In genomic region chr1:1351511-1352427, GRCh38 we compare ENCODE assay signal across 9 cellular contexts. TPM values are rescaled to one million over a fixed set of nuclear protein-coding genes. Genes with fewer than 3 reads are reported as not detected.
DNase-seq lines count a peak whose midpoint lies in the region; ATAC-seq and TF ChIP-seq lines count a peak whose summit lies in the region.
"Had no signal": no experiment of that assay in that cellular context is flagged by ENCODE, and none has a peak within 500 bp of the region (broad histone marks: within the 10 kb centered on the region; RNA-seq: fewer than 3 reads in every experiment).

No MANE protein-coding gene starts in this region.

- peak in 1 of 2 donors; percentile 2 for ATAC-seq in lower lobe of right lung
- ATAC-seq in HG03457 (IDR thresholded peaks at IDR 0.05; ENCODE audit: unreplicated experiment), result no peak
- ATAC-seq in GM18873 (IDR thresholded peaks at IDR 0.05; ENCODE audit: low FRiP score, unreplicated experiment), result no peak

- no peaks in the 10 kb centered on the region for H3K36me3 Mint-ChIP-seq in activated naive CD4-positive, alpha-beta T cell treated with anti-CD3 and anti-CD28 coated beads, Interleukin-2, amount 10 ng/mL, durations not matched to agents 7 days and 5 days

- intact Hi-C loops in breast epithelium (cut with DNase I; ENCODE audit: low total_unique reads) (loop anchor here (1.0 kb wide), 1 partner anchor 26 kb away; no protein-coding TSS in a partner anchor), lower lobe of right lung (cut with DNase I) (no loop called here), vagina (cut with DNase I) (no loop called here)

- H3K4me3 ChIP-seq in breast epithelium, result peak overlapping the region in 1 of 3 donors; percentile 29
- H3K4me3 ChIP-seq in lower lobe of right lung, result peak overlapping the region; percentile 12
- H3K4me3 ChIP-seq in vagina, result peak overlapping the region; percentile 17 to 26

- H3K4me3 Mint-ChIP-seq in activated naive CD4-positive, alpha-beta T cell treated with anti-CD3 and anti-CD28 coated beads, Interleukin-2, amount 10 ng/mL, durations not matched to agents 7 days and 5 days, result peak overlapping the region; percentile 63

- no peaks in the 10 kb centered on the region for H3K9me3 ChIP-seq in breast epithelium
- no peaks in the 10 kb centered on the region for H3K9me3 ChIP-seq in lower lobe of right lung
- no peaks in the 10 kb centered on the region for H3K9me3 ChIP-seq in vagina

- peaks cover 51% of the 10 kb centered on the region for H3K27me3 Mint-ChIP-seq in activated naive CD4-positive, alpha-beta T cell treated with anti-CD3 and anti-CD28 coated beads, Interleukin-2, amount 10 ng/mL, durations not matched to agents 7 days and 5 days

- no peaks in the 10 kb centered on the region for H3K9me3 Mint-ChIP-seq in activated naive CD4-positive, alpha-beta T cell treated with anti-CD3 and anti-CD28 coated beads, Interleukin-2, amount 10 ng/mL, durations not matched to agents 7 days and 5 days

- H3K4me1 ChIP-seq in breast epithelium, result peaks cover 12 to 18% of the 10 kb centered on the region in 2 donors
- H3K4me1 ChIP-seq in lower lobe of right lung, result peaks cover 51% of the 10 kb centered on the region
- peaks cover 72% of the 10 kb centered on the region for H3K4me1 ChIP-seq in vagina

- TF ChIP-seq CTCF in breast epithelium (IDR thresholded peaks at IDR 0.05) (no peak), lower lobe of right lung (IDR thresholded peaks at IDR 0.05) (no peak), vagina (IDR thresholded peaks at IDR 0.05) (no peak), GM20000 (IDR thresholded peaks at IDR 0.05; ENCODE audit: extremely low read depth, missing control alignments) (no peak)

- H3K27ac ChIP-seq in breast epithelium, result peak overlapping the region; percentile 68 to 98
- H3K27ac ChIP-seq in lower lobe of right lung, result peak overlapping the region; percentile 39
- peak overlapping the region; percentile 69 for H3K27ac ChIP-seq in vagina

- TF ChIP-seq POLR2A in breast epithelium (IDR thresholded peaks at IDR 0.05) (no peak), vagina (IDR thresholded peaks at IDR 0.05) (no peak)

- H3K27me3 ChIP-seq in breast epithelium (no peaks in the 10 kb centered on the region), lower lobe of right lung (ENCODE audit: low read depth) (peaks cover 35% of the 10 kb centered on the region), vagina (no peaks in the 10 kb centered on the region)

- CTCF ChIA-PET in activated naive CD4-positive, alpha-beta T cell treated with anti-CD3 and anti-CD28 coated beads, Interleukin-2, amount 10 ng/mL, durations not matched to agents 7 days and 5 days (lab: Charles Lee), result interaction anchor here (0.9 to 1.5 kb wide), 2 partner anchors 19 to 46 kb away, joined by 3 to 21 read pairs; no protein-coding TSS in a partner anchor

- peak overlapping the region; percentile 46 for H3K27ac Mint-ChIP-seq in activated naive CD4-positive, alpha-beta T cell treated with anti-CD3 and anti-CD28 coated beads, Interleukin-2, amount 10 ng/mL, durations not matched to agents 7 days and 5 days

- H3K36me3 ChIP-seq in breast epithelium (no peaks in the 10 kb centered on the region), lower lobe of right lung (peaks cover 8% of the 10 kb centered on the region), vagina (peaks cover 0 to 8% of the 10 kb centered on the region in 2 donors)

- no peak for DNase-seq in activated naive CD4-positive, alpha-beta T cell treated with anti-CD3 and anti-CD28 coated beads, Interleukin-2, amount 10 ng/mL, durations not matched to agents 7 days and 5 days
- no peak for DNase-seq in activated naive CD4-positive, alpha-beta T cell treated with Interleukin-2 at 50 U/mL for 16 hours
- no peak for DNase-seq in breast epithelium (ENCODE audit: low spot score in 2 of 2)
- no peak for DNase-seq in lower lobe of right lung
- no peak for DNase-seq in vagina (ENCODE audit: extremely low spot score in 2 of 2)
- no peak for DNase-seq in GM20000 (ENCODE audit: low spot score)
- DNase-seq: erythroblast had no signal

- peaks cover 31% of the 10 kb centered on the region for H3K4me1 Mint-ChIP-seq in activated naive CD4-positive, alpha-beta T cell treated with anti-CD3 and anti-CD28 coated beads, Interleukin-2, amount 10 ng/mL, durations not matched to agents 7 days and 5 days

RNA-seq across cellular contexts. Expression of gene DVL1, which starts 2.6 kb away (rescaled TPM):
- total RNA-seq in breast epithelium (10 to 100 TPM; 55.2 to 70.1 (median 55.2) TPM), lower lobe of right lung (60.4 TPM), vagina (72.4 TPM)

RNA-seq across cellular contexts. Expression of gene MXRA8, which starts 6.6 kb away (rescaled TPM):
- 100 to 1,000 TPM in 1 of 3 donors, 10 to 100 TPM in 2; 93.4 to 308 (median 99.8) TPM for total RNA-seq in breast epithelium
- 39.3 TPM for total RNA-seq in lower lobe of right lung
- 136 TPM for total RNA-seq in vagina

RNA-seq across cellular contexts. Expression of gene TAS1R3, which starts 20.7 kb away (rescaled TPM):
- total RNA-seq in breast epithelium, result under 1 TPM in 2 of 3 donors, not detected in 1; 0.16 to 0.33 TPM
- total RNA-seq in lower lobe of right lung, result 0.65 TPM
- 0.74 TPM for total RNA-seq in vagina

RNA-seq across cellular contexts. Expression of gene AURKAIP1, which starts 23.2 kb away (rescaled TPM):
- total RNA-seq in breast epithelium (100 to 1,000 TPM in 1 of 3 donors, 10 to 100 TPM in 2; 91.3 to 116 (median 99.6) TPM), lower lobe of right lung (82.4 TPM), vagina (94.5 TPM)

RNA-seq across cellular contexts. Expression of gene CPTP, which starts 27.2 kb away (rescaled TPM):
- 10 to 100 TPM in 2 of 3 donors, 1 to 10 TPM in 1; 9.0 to 16.4 (median 13.4) TPM for total RNA-seq in breast epithelium
- total RNA-seq in lower lobe of right lung, result 20.4 TPM
- 20.9 TPM for total RNA-seq in vagina
